Comparison of ENCODE assay signal across 15 cellular contexts in the genomic region with DNA sequence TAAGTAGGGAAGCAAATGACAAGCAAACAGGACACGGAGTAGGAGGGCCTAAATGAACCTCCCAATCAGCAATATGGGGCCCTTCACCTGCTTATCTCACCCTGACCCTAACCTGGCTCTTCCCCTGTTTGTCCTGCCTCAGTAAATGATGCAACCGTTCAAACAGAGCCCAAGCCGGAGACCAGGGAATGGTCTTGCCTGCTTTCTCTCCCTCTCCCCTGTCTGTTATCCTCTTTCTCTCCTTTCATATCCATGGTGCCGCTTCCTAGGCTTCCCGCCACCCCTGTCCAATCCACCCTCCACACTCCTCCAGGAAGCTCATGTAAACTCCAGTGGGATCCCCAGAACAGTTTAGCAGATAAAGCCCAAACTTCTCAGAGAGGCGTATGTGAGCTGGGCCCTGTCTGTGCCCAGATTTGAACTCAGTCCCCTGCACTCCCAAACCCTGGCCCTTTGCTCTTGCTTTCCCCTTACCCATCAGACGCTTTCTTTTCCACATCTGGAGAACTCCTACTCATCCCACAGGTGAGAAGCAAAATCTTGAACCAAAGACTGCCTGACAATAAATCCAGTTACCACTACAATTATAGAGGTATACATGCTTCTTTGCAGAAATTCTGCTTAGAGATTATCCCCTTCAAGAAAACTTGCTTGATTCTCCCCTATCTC. TPM values are rescaled to one million over a fixed set of nuclear protein-coding genes. Genes with fewer than 3 reads are reported as not detected.
DNase-seq lines count a peak whose midpoint lies in the region; ATAC-seq, FAIRE-seq and TF ChIP-seq lines count a peak whose summit lies in the region.
"Had no signal": no experiment of that assay in that cellular context is flagged by ENCODE, and none has a peak within 500 bp of the region (broad histone marks: within the 10 kb centered on the region; RNA-seq: fewer than 3 reads in every experiment).

No MANE protein-coding gene starts in this region.

- peaks cover 0 to 2% of the 10 kb centered on the region in 2 experiments; a peak in 1 of 5 replicates for H3K9me3 Mint-ChIP-seq in H9
- H3K9me3 Mint-ChIP-seq in progenitor cell of endocrine pancreas (ENCODE audit: low read depth), result no peaks in the 10 kb centered on the region
- H3K9me3 Mint-ChIP-seq in activated CD4-positive, alpha-beta T cell treated with anti-CD3 and anti-CD28 coated beads for 36 hours (ENCODE audit: low read depth), result peaks cover 10% of the 10 kb centered on the region

- DNase-seq in H9 (no peak), K562 (ENCODE audit: extremely low read depth in 1 of 4, low spot score in 3 of 4) (peak in 2 of 4 experiments; percentile 54 to 74), HepG2 (ENCODE audit: low spot score) (peak; percentile 44), progenitor cell of endocrine pancreas (ENCODE audit: low spot score, unreplicated experiment) (no peak), urothelium cell line (ENCODE audit: low spot score) (no peak)
- no peak for DNase-seq in activated CD4-positive, alpha-beta T cell treated with anti-CD3 and anti-CD28 coated beads for 36 hours
- DNase-seq: C1 segment of cervical spinal cord; CD4-positive, alpha-beta T cell; DMS79; KBM-7 had no signal

- H3K27me3 Mint-ChIP-seq in H9 (ENCODE audit: low read depth), result 0 out of 2 replicates have a peak, but pooled peaks cover 2% of the 10 kb centered on the region
- H3K27me3 Mint-ChIP-seq in progenitor cell of endocrine pancreas, result no peaks in the 10 kb centered on the region
- H3K27me3 Mint-ChIP-seq in activated CD4-positive, alpha-beta T cell treated with anti-CD3 and anti-CD28 coated beads for 36 hours, result no peaks in the 10 kb centered on the region
- H3K27me3 Mint-ChIP-seq: B cell; CD4-positive, alpha-beta T cell had no signal

- no peaks in the 10 kb centered on the region for H3K79me1 ChIP-seq in H9 (ENCODE audit: insufficient read depth, low read depth, low read length, poor library complexity, severe bottlenecking)

- ATAC-seq in K562 (peak; percentile 89), HepG2 (peak; percentile 91), GM21367 (IDR thresholded peaks at IDR 0.05; ENCODE audit: unreplicated experiment) (no peak)
- ATAC-seq in activated CD4-positive, alpha-beta T cell treated with anti-CD3 and anti-CD28 coated beads for 36 hours, result no peak
- ATAC-seq: GM12878 had no signal

- peak overlapping the region; percentile 47 for H3K18ac ChIP-seq in H9 (ENCODE audit: insufficient read length, low read depth, low read length)

- no peaks in the 10 kb centered on the region for H3K9me3 ChIP-seq in H9 (ENCODE audit: control insufficient read depth, low read depth, low read length)
- H3K9me3 ChIP-seq in K562 (replicated peaks; ENCODE audit: control insufficient read depth, insufficient read depth, low read depth, low read length), result peaks cover 9% of the 10 kb centered on the region
- peaks cover 8% of the 10 kb centered on the region; the same call in 1 of the 2 replicates for H3K9me3 ChIP-seq in HepG2 (ENCODE audit: low read length)

- H3K4me3 Mint-ChIP-seq in H9 (no peak overlapping the region), progenitor cell of endocrine pancreas (ENCODE audit: low read depth) (peak overlapping the region; percentile 19)
- H3K4me3 Mint-ChIP-seq in activated CD4-positive, alpha-beta T cell treated with anti-CD3 and anti-CD28 coated beads for 36 hours, result no peak overlapping the region
- H3K4me3 Mint-ChIP-seq: B cell; CD4-positive, alpha-beta T cell had no signal

- no peak overlapping the region for H4K91ac ChIP-seq in H9 (ENCODE audit: insufficient read length, low read depth, low read length)

- H4K5ac ChIP-seq in H9 (ENCODE audit: insufficient read length, low read depth, low read length), result no peak overlapping the region

- H2AFZ ChIP-seq in H9 (ENCODE audit: low read length) (peak overlapping the region; percentile 45), K562 (ENCODE audit: low read depth, low read length) (peak overlapping the region; percentile 84), HepG2 (ENCODE audit: low read length) (peak overlapping the region; percentile 24)

- no peak for TF ChIP-seq RAD21 in K562 (CRISPR knock-in tag; conservative IDR thresholded peaks at IDR 0.05 in 1 of 2, IDR thresholded peaks at IDR 0.05 in 1 of 2)
- no peak for TF ChIP-seq RAD21 in HepG2 (CRISPR knock-in tag; IDR thresholded peaks at IDR 0.05)

- peak overlapping the region in 2 of 3 experiments; percentile 32 to 58; a peak in 2 of 7 replicates for H3K27ac Mint-ChIP-seq in H9
- H3K27ac Mint-ChIP-seq in progenitor cell of endocrine pancreas, result peak overlapping the region; percentile 80
- H3K27ac Mint-ChIP-seq in activated CD4-positive, alpha-beta T cell treated with anti-CD3 and anti-CD28 coated beads for 36 hours, result no peak overlapping the region
- H3K27ac Mint-ChIP-seq: B cell; CD4-positive, alpha-beta T cell had no signal

- H2BK120ac ChIP-seq in H9 (ENCODE audit: low read depth, low read length, poor library complexity, severe bottlenecking), result no peak overlapping the region

- H2AK5ac ChIP-seq in H9 (ENCODE audit: insufficient read length, low read length), result no peak overlapping the region

- H3K4me2 ChIP-seq in H9 (ENCODE audit: insufficient read depth, insufficient read length, low read length) (no peak overlapping the region), K562 (ENCODE audit: insufficient read depth, low read length) (peak overlapping the region; percentile 64), HepG2 (ENCODE audit: low read depth, low read length) (peak overlapping the region; percentile 73)

- H3T11ph ChIP-seq in H9 (ENCODE audit: low read length), result no peak overlapping the region

- H3K36me3 Mint-ChIP-seq in H9 (ENCODE audit: insufficient read depth in 1 of 3, low read depth in 3 of 3) (peaks cover 0 to 2% (median 0%) of the 10 kb centered on the region in 3 experiments; a peak in 2 of 7 replicates), progenitor cell of endocrine pancreas (ENCODE audit: insufficient read depth) (no peaks in the 10 kb centered on the region)
- H3K36me3 Mint-ChIP-seq in activated CD4-positive, alpha-beta T cell treated with anti-CD3 and anti-CD28 coated beads for 36 hours (ENCODE audit: low read depth), result peaks cover 4% of the 10 kb centered on the region

- FAIRE-seq in K562 (lab: Jason Lieb, UNC), result no peak
- no peak for FAIRE-seq in HepG2 (lab: Jason Lieb, UNC)
- FAIRE-seq in urothelium cell line (lab: Jason Lieb, UNC), result no peak
- FAIRE-seq: A204.1, GM12878, H54 had no signal

- H3K27ac ChIP-seq in H9 (ENCODE audit: insufficient read length, low read depth, low read length), result no peak overlapping the region
- peak overlapping the region; percentile 31; the same call in 2 of the 3 replicates for H3K27ac ChIP-seq in K562 (ENCODE audit: extremely low read depth, low read depth, low read length)
- no peak overlapping the region for H3K27ac ChIP-seq in HepG2 (ENCODE audit: extremely low read length, insufficient read depth, low read length)

- no peaks in the 10 kb centered on the region for H3K23me2 ChIP-seq in H9 (ENCODE audit: insufficient read length, low read depth, low read length, poor library complexity, severe bottlenecking)

- no peaks in the 10 kb centered on the region for H4K20me1 ChIP-seq in H9 (ENCODE audit: control insufficient read depth, insufficient read depth, insufficient read length)
- H4K20me1 ChIP-seq in K562 (replicated peaks; ENCODE audit: control insufficient read depth, insufficient read depth, low read length), result no peaks in the 10 kb centered on the region
- no peaks in the 10 kb centered on the region for H4K20me1 ChIP-seq in HepG2 (ENCODE audit: insufficient read depth, low read length)

- peak; percentile 74 for TF ChIP-seq EP300 in K562 (IDR thresholded peaks at IDR 0.05; ENCODE audit: low read length)
- TF ChIP-seq EP300 in HepG2 (IDR thresholded peaks at IDR 0.05; ENCODE audit: low read depth in 2 of 2, low read length in 2 of 2), result no peak
- no peak for TF ChIP-seq EP300 in HepG2 (CRISPR knock-in tag; IDR thresholded peaks at IDR 0.05; ENCODE audit: borderline replicate concordance)

- no CpG with 5 or more reads among the region's 7 CpGs for WGBS in H9 (ENCODE audit: extremely low coverage, insufficient read length, low lambda C conversion rate)
- WGBS in K562 (ENCODE audit: insufficient coverage, low coverage, missing lambda C conversion rate), result 32% methylated on average over 7 of the region's 7 CpGs
- 19% methylated on average over 7 of the region's 7 CpGs for WGBS in HepG2 (ENCODE audit: low lambda C conversion rate)

- TF ChIP-seq POLR2A in K562 (conservative IDR thresholded peaks at IDR 0.05) (no peak), HepG2 (IDR thresholded peaks at IDR 0.05; ENCODE audit: insufficient read depth in 1 of 2, low read depth in 2 of 2, low read length in 2 of 2) (no peak)

- CTCF ChIA-PET in K562 (lab: Yijun Ruan, JAX; ENCODE audit: low intra/inter-chr PET ratio) (no interaction called here), HepG2 (lab: Yijun Ruan, JAX; ENCODE audit: low intra/inter-chr PET ratio, low total read pairs) (no interaction called here)
- CTCF ChIA-PET in activated CD4-positive, alpha-beta T cell treated with anti-CD3 and anti-CD28 coated beads for 36 hours (lab: Charles Lee), result no interaction called here

- H3K4me1 ChIP-seq in H9 (ENCODE audit: insufficient read depth, low read length) (no peaks in the 10 kb centered on the region), K562 (replicated peaks in 1 of 2; ENCODE audit: control insufficient read depth in 2 of 2, insufficient read depth in 2 of 2, low read length in 2 of 2) (peaks cover 7 to 27% of the 10 kb centered on the region in 2 experiments; a peak in 3 of 5 replicates), HepG2 (ENCODE audit: insufficient read depth, low read length) (peaks cover 10% of the 10 kb centered on the region)

- H2BK5ac ChIP-seq in H9 (ENCODE audit: insufficient read length, low read length), result no peak overlapping the region

- no peaks in the 10 kb centered on the region for H3K27me3 ChIP-seq in H9 (ENCODE audit: insufficient read depth, low read length)
- H3K27me3 ChIP-seq in K562 (ENCODE audit: control insufficient read depth in 2 of 2, insufficient read depth in 2 of 2, low read length in 2 of 2), result no peaks in the 10 kb centered on the region
- no peaks in the 10 kb centered on the region for H3K27me3 ChIP-seq in HepG2 (ENCODE audit: control insufficient read depth in 1 of 2, insufficient read depth in 2 of 2, low read length in 2 of 2)

- no peaks in the 10 kb centered on the region for H3K36me3 ChIP-seq in K562 (ENCODE audit: control insufficient read depth, insufficient read depth, low read length)
- no peaks in the 10 kb centered on the region for H3K36me3 ChIP-seq in HepG2 (replicated peaks in 1 of 2; ENCODE audit: control insufficient read depth in 1 of 2, insufficient read depth in 2 of 2, low read length in 2 of 2)

- peaks cover 8 to 11% of the 10 kb centered on the region in 2 experiments for H3K4me1 Mint-ChIP-seq in H9
- H3K4me1 Mint-ChIP-seq in progenitor cell of endocrine pancreas (ENCODE audit: low read depth), result peaks cover 22% of the 10 kb centered on the region
- no peaks in the 10 kb centered on the region for H3K4me1 Mint-ChIP-seq in activated CD4-positive, alpha-beta T cell treated with anti-CD3 and anti-CD28 coated beads for 36 hours
- H3K4me1 Mint-ChIP-seq: B cell had no signal

- BruUV-seq in K562 (replicated peaks; lab: Mats Ljungman, UMichigan) (no TSS peak), HepG2 (replicated peaks; lab: Mats Ljungman, UMichigan) (no TSS peak)

- H4K8ac ChIP-seq in H9 (replicated peaks; ENCODE audit: insufficient read length, low read depth, low read length), result no peak overlapping the region

- H3K4me3 ChIP-seq in K562 (no peak overlapping the region), HepG2 (replicated peaks in 1 of 3; ENCODE audit: insufficient read depth in 1 of 3, low read depth in 2 of 3, low read length in 3 of 3) (peak overlapping the region in 1 of 3 experiments; percentile 33; a peak in 1 of 6 replicates)
- H3K4me3 ChIP-seq: GM12878 had no signal

- TF ChIP-seq CTCF in H9 (conservative IDR thresholded peaks at IDR 0.05) (no peak), K562 (IDR thresholded peaks at IDR 0.05 in 2 of 3, conservative IDR thresholded peaks at IDR 0.05 in 1 of 3; ENCODE audit: insufficient read depth in 2 of 3, low read depth in 1 of 3, low read length in 3 of 3) (no peak), HepG2 (CRISPR knock-in tag; IDR thresholded peaks at IDR 0.05) (no peak), progenitor cell of endocrine pancreas (IDR thresholded peaks at IDR 0.05; ENCODE audit: unreplicated experiment) (no peak)

- no peaks in the 10 kb centered on the region for H3K9me1 ChIP-seq in K562 (ENCODE audit: control insufficient read depth, insufficient read depth, low read length)

- in situ Hi-C loops in K562 (cut with MboI), result no loop called here
- in situ Hi-C loops in HepG2 (cut with HindIII; ENCODE audit: extremely low pct_ligation_motif_present, low pct_unique_long_range_greater_than_20kb), result no loop called here

- H3K4ac ChIP-seq in H9 (ENCODE audit: low read depth, low read length), result no peak overlapping the region

- intact Hi-C loops in K562 (cut with micrococcal nuclease), result loop anchor here (2.0 kb wide), 1 partner anchor 44 kb away; no protein-coding TSS in a partner anchor
- intact Hi-C loops in HepG2 (cut with micrococcal nuclease; ENCODE audit: unreplicated experiment), result no loop called here
- intact Hi-C loops in activated CD4-positive, alpha-beta T cell treated with anti-CD3 and anti-CD28 coated beads for 36 hours (cut with DNase I, micrococcal nuclease), result no loop called here

- no peak overlapping the region for H3K56ac ChIP-seq in H9 (ENCODE audit: insufficient read length, low read depth, low read length)

- no peak overlapping the region for H2BK20ac ChIP-seq in H9 (ENCODE audit: low read depth, low read length, poor library complexity, severe bottlenecking)

- H3K9ac ChIP-seq in H9 (ENCODE audit: extremely low read depth, insufficient read length, low read length) (no peak overlapping the region), K562 (ENCODE audit: insufficient read depth in 1 of 2, low read depth in 2 of 2, low read length in 2 of 2) (peak overlapping the region; percentile 27 to 47; a peak in 3 of 4 replicates), HepG2 (ENCODE audit: insufficient read depth, low read depth, low read length) (no peak overlapping the region)

- H2BK12ac ChIP-seq in H9 (ENCODE audit: insufficient read length, low read depth, low read length), result no peak overlapping the region

- POLR2A ChIA-PET in K562 (lab: Yijun Ruan, JAX) (interaction anchor here (0.8 kb wide), 1 partner anchor 17 kb away, joined by 3 read pairs; no protein-coding TSS in a partner anchor), HepG2 (lab: Yijun Ruan, JAX) (no interaction called here)
- POLR2A ChIA-PET in activated CD4-positive, alpha-beta T cell treated with anti-CD3 and anti-CD28 coated beads for 36 hours (lab: Charles Lee), result no interaction called here

- H3K79me2 ChIP-seq in H9 (ENCODE audit: insufficient read depth, low read length) (no peaks in the 10 kb centered on the region), K562 (ENCODE audit: control insufficient read depth, insufficient read depth, low read length) (no peaks in the 10 kb centered on the region), HepG2 (ENCODE audit: insufficient read depth, low read length) (no peaks in the 10 kb centered on the region)

- no peak overlapping the region for H3K23ac ChIP-seq in H9 (ENCODE audit: insufficient read length, low read depth, low read length)

- no peak overlapping the region for H2BK15ac ChIP-seq in H9 (ENCODE audit: low read depth, low read length)

- H3K14ac ChIP-seq in H9 (ENCODE audit: insufficient read depth, low read length), result no peak overlapping the region

RNA-seq across cellular contexts. Expression of a gene that starts 45.7 kb away (rescaled TPM):
- total RNA-seq in H9 (2021) (79.9 and 83.1 TPM in 2 replicates), K562 (2014; rRNA removed) (88.0 and 111 TPM in 2 replicates), K562 (2014; rRNA removed; fragmentation: Illumina TruSeq; extraction: Trizol) (144 TPM in 2 replicates), K562 (2015; rRNA removed; fragmentation: Illumina TruSeq; extraction: Trizol) (142 and 147 TPM in 2 replicates), K562 (2021) (111 and 114 TPM in 2 replicates), HepG2 (2016; rRNA removed; fragmentation: Illumina TruSeq; extraction: Trizol) (160 and 205 TPM in 2 replicates), progenitor cell of endocrine pancreas (147 and 154 TPM in 2 replicates)
- total RNA-seq in K562 (2011; cell fraction: chromatin; rRNA removed; ENCODE audit: low replicate concordance), result 117 and 214 TPM in 2 replicates
- total RNA-seq in K562 (2011; cell fraction: nucleolus; rRNA removed), result 88.2 and 95.5 TPM in 2 replicates
- total RNA-seq in K562 (2011; cell fraction: nucleoplasm; rRNA removed), result 186 and 203 TPM in 2 replicates
- polyA plus RNA-seq in K562 (2011; rRNA removed) (87.8 and 125 TPM in 2 replicates), K562 (2014; fragmentation: Illumina TruSeq; extraction: Trizol) (80.5 and 100 TPM in 2 replicates), K562 (2014; fragmentation: Nextera tagmentation; extraction: Ambion mirVana) (10 to 100 TPM; 22.4 to 32.8 TPM), K562 (2014; rRNA removed) (76.8 and 85.9 TPM in 2 replicates), HepG2 (2011; rRNA removed) (73.6 and 85.0 TPM in 2 replicates)
- polyA plus RNA-seq in K562 (2011; cell fraction: cytosol; rRNA removed), result 43.1 and 55.5 TPM in 2 replicates
- polyA plus RNA-seq in K562 (2011; cell fraction: nucleus; rRNA removed), result 33.7 and 45.5 TPM in 2 replicates
- 71.2 and 87.2 TPM in 2 replicates for polyA plus RNA-seq in K562 (2012)
- 169 and 173 TPM in 2 replicates for polyA minus RNA-seq in K562 (2011; rRNA and poly(A)+ RNA removed)
- 50.8 and 65.5 TPM in 2 replicates for polyA minus RNA-seq in K562 (2011; cell fraction: cytosol; rRNA and poly(A)+ RNA removed)
- 47.0 and 80.1 TPM in 2 replicates for polyA minus RNA-seq in K562 (2011; cell fraction: nucleus; rRNA and poly(A)+ RNA removed)
- total RNA-seq in HepG2 (2016; cell fraction: cytosol; rRNA removed; fragmentation: Illumina TruSeq; extraction: Trizol; ENCODE audit: low read depth), result 106 and 107 TPM in 2 replicates
- 157 and 195 TPM in 2 replicates for total RNA-seq in HepG2 (2016; cell fraction: insoluble cytoplasmic fraction; rRNA removed; fragmentation: Illumina TruSeq; extraction: Trizol)
- 71.4 and 88.4 TPM in 2 replicates for total RNA-seq in HepG2 (2016; cell fraction: membrane; rRNA removed; fragmentation: Illumina TruSeq; extraction: Trizol)
- total RNA-seq in HepG2 (2016; cell fraction: nucleus; rRNA removed; fragmentation: Illumina TruSeq; extraction: Trizol), result 201 and 264 TPM in 2 replicates
- 39.4 and 56.2 TPM in 2 replicates for polyA plus RNA-seq in HepG2 (2011; cell fraction: cytosol; rRNA removed)
- polyA plus RNA-seq in HepG2 (2011; cell fraction: nucleus; rRNA removed), result 29.8 and 34.6 TPM in 2 replicates
- polyA plus RNA-seq in HepG2 (2012), result 70.0 and 96.2 TPM in 2 replicates
- 15.6 and 15.8 TPM in 2 replicates for polyA plus RNA-seq in HepG2 (2016; cell fraction: cytosol; fragmentation: Illumina TruSeq; extraction: Trizol; ENCODE audit: low read depth)
- 107 and 116 TPM in 2 replicates for polyA plus RNA-seq in HepG2 (2016; cell fraction: insoluble cytoplasmic fraction; fragmentation: Illumina TruSeq; extraction: Trizol; ENCODE audit: low read depth)
- 37.8 and 48.6 TPM in 2 replicates for polyA plus RNA-seq in HepG2 (2016; cell fraction: membrane; fragmentation: Illumina TruSeq; extraction: Trizol; ENCODE audit: low read depth)
- 192 and 216 TPM in 2 replicates for polyA plus RNA-seq in HepG2 (2016; cell fraction: nucleus; fragmentation: Illumina TruSeq; extraction: Trizol; ENCODE audit: insufficient read depth, low read depth)
- polyA minus RNA-seq in HepG2 (2011; rRNA and poly(A)+ RNA removed; ENCODE audit: low replicate concordance), result 83.7 and 110 TPM in 2 replicates
- polyA minus RNA-seq in HepG2 (2011; cell fraction: cytosol; rRNA and poly(A)+ RNA removed), result 109 and 110 TPM in 2 replicates
- polyA minus RNA-seq in HepG2 (2011; cell fraction: nucleus; rRNA and poly(A)+ RNA removed), result 136 and 160 TPM in 2 replicates
- 100 to 1,000 TPM; 104 to 148 TPM for total RNA-seq in activated CD4-positive, alpha-beta T cell treated with anti-CD3 and anti-CD28 coated beads for 36 hours

Comparison
In these comparisons a context has a peak if more than half of its experiments do, and no peak if none do; other contexts are left out.
1. H2AFZ ChIP-seq: peak in every context shown above with its lines; median percentile 84 in K562; 45 in H9; 24 in HepG2.
2. H3K9ac ChIP-seq: peak in K562 (2 of 2); none in H9 (single experiment) and HepG2 (single experiment).
3. ATAC-seq: peak in K562 (single experiment) and HepG2 (single experiment); none in GM21367 (single experiment) and activated CD4-positive, alpha-beta T cell treated with anti-CD3 and anti-CD28 coated beads for 36 hours (single experiment).